Comparison of ENCODE assay signal across 25 cellular contexts in the genomic region with DNA sequence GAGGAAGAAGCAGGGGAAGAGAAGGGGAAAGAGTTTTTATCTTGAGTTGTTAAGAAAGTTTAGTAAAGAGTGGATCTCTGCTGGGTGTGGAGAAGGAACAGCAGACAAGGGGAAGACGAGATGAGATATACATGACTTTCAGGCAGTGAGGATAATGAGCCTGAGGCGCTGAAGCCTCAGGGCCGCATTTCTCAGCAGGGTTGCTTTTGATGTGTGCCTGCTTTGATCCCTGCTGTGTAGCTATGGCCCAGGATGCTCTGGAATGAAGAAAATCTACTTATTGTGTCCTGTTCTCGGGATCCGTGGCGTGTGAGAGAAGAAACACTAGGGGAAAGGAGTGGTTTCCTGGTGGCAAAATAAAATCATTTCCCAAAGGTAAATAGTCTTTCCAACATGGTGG. TPM values are rescaled to one million over a fixed set of nuclear protein-coding genes. Genes with fewer than 3 reads are reported as not detected.
"Had no signal": no experiment of that assay in that cellular context is flagged by ENCODE, and none has a peak within 500 bp of the region (broad histone marks: within the 10 kb centered on the region; RNA-seq: fewer than 3 reads in every experiment).

No MANE protein-coding gene starts in this region.

- H3K27ac Mint-ChIP-seq: activated naive CD4-positive, alpha-beta T cell treated with anti-CD3 and anti-CD28 coated beads, Interleukin-2, amount 50 U/mL, for 72 hours; activated T-cell treated with anti-CD3 and anti-CD28 coated beads, Interleukin-2, amount 50 U/mL, for 24 hours; activated T-helper 17 cell treated with anti-CD3 and anti-CD28 coated beads, Interleukin-2, amount 50 U/mL, for 72 hours; mesothelial cell of epicardium; natural killer cell; stimulated activated memory B cell treated with anti-CD40 and anti-IgM and Interleukin-4, amounts not matched to agents 10 μg/mL and 1 μg/mL and 100 μg/mL, for 72 hours had no signal

- H3K4me1 ChIP-seq: esophagus squamous epithelium, gastrocnemius medialis, left lung, right lobe of liver, stomach, suprapubic skin, transverse colon, vagina had no signal

- H3K4me3 ChIP-seq: dorsolateral prefrontal cortex, esophagus squamous epithelium, gastrocnemius medialis, left lung, lung, right lobe of liver, skin epidermis, stomach, suprapubic skin, transverse colon, vagina had no signal

- H3K27me3 ChIP-seq: brain microvascular endothelial cell, dorsolateral prefrontal cortex, esophagus squamous epithelium, gastrocnemius medialis, left lung, right lobe of liver, stomach, suprapubic skin, transverse colon, vagina had no signal

- H3K4me1 Mint-ChIP-seq: activated T-helper 17 cell treated with anti-CD3 and anti-CD28 coated beads, Interleukin-2, amount 50 U/mL, for 72 hours; natural killer cell; stimulated activated memory B cell treated with anti-CD40 and anti-IgM and Interleukin-4, amounts not matched to agents 10 μg/mL and 1 μg/mL and 100 μg/mL, for 72 hours had no signal

- H3K9me3 Mint-ChIP-seq: activated T-cell treated with anti-CD3 and anti-CD28 coated beads, Interleukin-2, amount 50 U/mL, for 24 hours had no signal

- H3K27me3 Mint-ChIP-seq: activated T-cell treated with anti-CD3 and anti-CD28 coated beads, Interleukin-2, amount 50 U/mL, for 24 hours had no signal

- ATAC-seq: activated naive CD4-positive, alpha-beta T cell treated with anti-CD3 and anti-CD28 coated beads, Interleukin-2, amount 50 U/mL, for 72 hours; activated T-helper 17 cell treated with anti-CD3 and anti-CD28 coated beads, Interleukin-2, amount 50 U/mL, for 72 hours; gastrocnemius medialis; left lung; natural killer cell; right lobe of liver; stimulated activated memory B cell treated with anti-CD40 and anti-IgM and Interleukin-4, amounts not matched to agents 10 μg/mL and 1 μg/mL and 100 μg/mL, for 72 hours had no signal

- H3K27ac ChIP-seq: brain microvascular endothelial cell, dorsolateral prefrontal cortex, esophagus squamous epithelium, gastrocnemius medialis, left lung, right lobe of liver, skin epidermis, stomach, suprapubic skin, transverse colon, vagina had no signal

- H3K4me3 Mint-ChIP-seq: activated T-cell treated with anti-CD3 and anti-CD28 coated beads, Interleukin-2, amount 50 U/mL, for 24 hours; activated T-helper 17 cell treated with anti-CD3 and anti-CD28 coated beads, Interleukin-2, amount 50 U/mL, for 72 hours; mesothelial cell of epicardium; natural killer cell; stimulated activated memory B cell treated with anti-CD40 and anti-IgM and Interleukin-4, amounts not matched to agents 10 μg/mL and 1 μg/mL and 100 μg/mL, for 72 hours had no signal

- H3K9me3 ChIP-seq: gastrocnemius medialis, left lung, right lobe of liver, suprapubic skin, transverse colon, vagina had no signal

- H3K36me3 Mint-ChIP-seq: natural killer cell; stimulated activated memory B cell treated with anti-CD40 and anti-IgM and Interleukin-4, amounts not matched to agents 10 μg/mL and 1 μg/mL and 100 μg/mL, for 72 hours had no signal

- H3K36me3 ChIP-seq: brain microvascular endothelial cell, esophagus squamous epithelium, gastrocnemius medialis, left lung, right lobe of liver, stomach, suprapubic skin, transverse colon, vagina had no signal

- DNase-seq: activated T-cell treated with anti-CD3 and anti-CD28 coated beads, Interleukin-2, amount 50 U/mL, for 24 hours; aorta; brain microvascular endothelial cell; caudate nucleus; dorsolateral prefrontal cortex; esophagus squamous epithelium; gastrocnemius medialis; hypothalamus; left lung; natural killer cell; occipital lobe; right lobe of liver; stimulated activated CD4-positive, alpha-beta T cell treated with anti-CD3 and anti-CD28 coated beads, Interleukin-2, amount 100 ng/mL, for 24 hours; stomach; T-helper 1 cell; transverse colon had no signal

RNA-seq across cellular contexts. Expression of gene RPE65, which starts 15.1 kb away (rescaled TPM):
- total RNA-seq: activated naive CD4-positive, alpha-beta T cell treated with anti-CD3 and anti-CD28 coated beads, Interleukin-2, amount 50 U/mL, for 72 hours; activated T-helper 17 cell treated with anti-CD3 and anti-CD28 coated beads, Interleukin-2, amount 50 U/mL, for 72 hours; aorta; esophagus squamous epithelium; gastrocnemius medialis; kidney epithelial cell; left lung; mesothelial cell of epicardium; natural killer cell; right lobe of liver; suprapubic skin; transverse colon; vagina had no signal

RNA-seq across cellular contexts. Expression of gene DEPDC1, which starts 32.0 kb away (rescaled TPM):
- total RNA-seq: natural killer cell had no signal
